Comparison of ENCODE assay signal across 12 cellular contexts in genomic region chr3:66140763-66141372, GRCh38.
DNase-seq lines count a peak whose midpoint lies in the region; ATAC-seq and TF ChIP-seq lines count a peak whose summit lies in the region.
"Had no signal": no experiment of that assay in that cellular context is flagged by ENCODE, and none has a peak within 500 bp of the region (broad histone marks: within the 10 kb centered on the region; RNA-seq: fewer than 3 reads in every experiment).

No MANE protein-coding gene starts in this region.

- no peaks in the 10 kb centered on the region for H3K9me3 Mint-ChIP-seq in HFFc6
- H3K9me3 Mint-ChIP-seq: effector memory CD8-positive, alpha-beta T cell had no signal

- no peak overlapping the region for H3K4me3 Mint-ChIP-seq in HFFc6
- H3K4me3 Mint-ChIP-seq: CD14-positive monocyte; effector memory CD8-positive, alpha-beta T cell had no signal

- TF ChIP-seq CTCF in HFFc6 (IDR thresholded peaks at IDR 0.05), result no peak

- peaks cover 47% of the 10 kb centered on the region for H3K4me1 Mint-ChIP-seq in HFFc6 (ENCODE audit: low read depth)
- H3K4me1 Mint-ChIP-seq: CD14-positive monocyte had no signal

- peak; percentile 30 for DNase-seq in HFFc6
- peak; percentile 27 for DNase-seq in kidney glomerular epithelial cell (lab: John Stamatoyannopoulos, UW)
- no peak for DNase-seq in amniotic stem cell (lab: John Stamatoyannopoulos, UW)
- no peak for DNase-seq in SHP77 (lab: John Stamatoyannopoulos, UW)
- DNase-seq in GM19240 (ENCODE audit: insufficient read length, low spot score), result no peak
- DNase-seq in Ammon's horn (ENCODE audit: low spot score), result no peak
- DNase-seq: effector memory CD8-positive, alpha-beta T cell; glutamatergic neuron; left lung had no signal

- ATAC-seq in GM18858 (IDR thresholded peaks at IDR 0.05; ENCODE audit: unreplicated experiment) (peak; percentile 81), HG03521 (IDR thresholded peaks at IDR 0.05; ENCODE audit: unreplicated experiment) (peak; percentile 62)
- ATAC-seq: effector memory CD8-positive, alpha-beta T cell; left lung had no signal

- no peak overlapping the region for H3K27ac Mint-ChIP-seq in HFFc6
- H3K27ac Mint-ChIP-seq: CD14-positive monocyte; effector memory CD8-positive, alpha-beta T cell had no signal

- no peaks in the 10 kb centered on the region for H3K36me3 Mint-ChIP-seq in HFFc6 (ENCODE audit: low read depth)
- H3K36me3 Mint-ChIP-seq: CD14-positive monocyte had no signal

- H3K27me3 Mint-ChIP-seq in HFFc6 (ENCODE audit: insufficient read depth), result no peaks in the 10 kb centered on the region; the same call in 1 of the 2 replicates

Comparison
In these comparisons a context has a peak if more than half of its experiments do, and no peak if none do; other contexts are left out.
1. DNase-seq: peak in HFFc6 (single experiment) and kidney glomerular epithelial cell (single experiment); none in amniotic stem cell (single experiment), SHP77 (0 of 2), GM19240 (single experiment) and Ammon's horn (single experiment).